In genomic region chr12:57881035-57881973, GRCh38 we compare ENCODE assay signal across 1 cellular context.
TF ChIP-seq lines count a peak whose summit lies in the region.

No MANE protein-coding gene starts in this region.

TF ChIP-seq in IMR-90, 13 proteins besides CTCF, POLR2A, EP300 and RAD21 (continued from another document):
- TF ChIP-seq MAZ (IDR thresholded peaks at IDR 0.05; ENCODE audit: borderline replicate concordance, low read depth, low read length) (no peak), ELK1 (IDR thresholded peaks at IDR 0.05; ENCODE audit: borderline replicate concordance, low read depth, low read length) (no peak), CEBPB (IDR thresholded peaks at IDR 0.05; ENCODE audit: low read depth, low read length) (no peak), USF2 (IDR thresholded peaks at IDR 0.05; ENCODE audit: low read depth, low read length) (no peak), SMC3 (IDR thresholded peaks at IDR 0.05; ENCODE audit: low read depth, low read length) (no peak), RFX5 (IDR thresholded peaks at IDR 0.05; ENCODE audit: low read depth, low read length) (no peak), MAFK (IDR thresholded peaks at IDR 0.05; ENCODE audit: low read depth, low read length) (no peak), CHD1 (IDR thresholded peaks at IDR 0.05; ENCODE audit: low read depth, low read length) (no peak), NFE2L2 (IDR thresholded peaks at IDR 0.05; ENCODE audit: low read depth, low read length) (no peak)
